In the genomic region with DNA sequence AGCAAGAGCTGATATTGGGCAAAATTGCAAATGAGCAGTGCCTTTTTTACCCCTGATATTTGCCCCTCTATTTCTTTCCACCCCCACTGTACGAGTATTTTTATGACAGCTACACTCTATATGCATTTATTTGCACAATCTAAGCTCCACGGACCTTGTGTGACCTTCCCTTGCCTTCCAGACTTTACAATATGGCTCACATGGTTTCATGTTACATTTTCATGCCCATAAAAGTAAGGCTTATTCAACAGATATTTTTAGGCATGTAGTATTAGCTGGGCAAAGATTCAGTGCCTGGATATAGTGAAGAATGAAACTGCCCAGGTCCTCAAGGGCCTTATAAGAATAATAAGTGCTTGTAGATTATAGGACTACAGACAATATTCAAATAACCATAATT, we compare ENCODE assay signal across 15 cellular contexts.
A peak's percentile ranks its signal among the peaks of the same experiment; 100 is the strongest.
DNase-seq lines count a peak whose midpoint lies in the region; FAIRE-seq and TF ChIP-seq lines count a peak whose summit lies in the region.
"Had no signal": no experiment of that assay in that cellular context is flagged by ENCODE, and none has a peak within 500 bp of the region (broad histone marks: within the 10 kb centered on the region; RNA-seq: fewer than 3 reads in every experiment).

No MANE protein-coding gene starts in this region.

- dilution Hi-C loops in mammary epithelial cell (cut with HindIII; ENCODE audit: low sequenced_read_pairs) = no loop called here

- in situ Hi-C loops in mammary epithelial cell (cut with MboI; ENCODE audit: low sequenced_read_pairs in 2 of 2) = no loop called here

- WGBS in mammary epithelial cell (ENCODE audit: low coverage, missing lambda C conversion rate) = 3% methylated on average over 2 of the region's 2 CpGs
- WGBS in smooth muscle cell (ENCODE audit: low lambda C conversion rate) = 27% methylated on average over 2 of the region's 2 CpGs

- H3K9ac ChIP-seq in mammary epithelial cell (ENCODE audit: insufficient read depth, low read length) (no peak overlapping the region), smooth muscle cell (ENCODE audit: low read depth) (no peak overlapping the region)
- H3K9ac ChIP-seq: BLaER1 treated with 17β-estradiol and CSF1 and Interleukin-3, amounts not matched to agents 10 nM and 100 nM had no signal

- no peaks in the 10 kb centered on the region for H3K27me3 Mint-ChIP-seq in MCF 10A (ENCODE audit: insufficient read depth, unreplicated experiment)

- H3K79me2 ChIP-seq in mammary epithelial cell (ENCODE audit: insufficient read depth, low read length) = no peaks in the 10 kb centered on the region
- H3K79me2 ChIP-seq in smooth muscle cell (ENCODE audit: low read depth) = no peaks in the 10 kb centered on the region

- H3K9me3 ChIP-seq in mammary epithelial cell (replicated peaks; ENCODE audit: insufficient read depth, low read length) (peaks cover 4% of the 10 kb centered on the region), smooth muscle cell (replicated peaks; ENCODE audit: low read depth) (no peaks in the 10 kb centered on the region)
- H3K9me3 ChIP-seq: BLaER1 treated with 17β-estradiol and CSF1 and Interleukin-3, amounts not matched to agents 10 nM and 100 nM had no signal

- no peaks in the 10 kb centered on the region for H3K36me3 Mint-ChIP-seq in MCF 10A (ENCODE audit: insufficient read depth, unreplicated experiment)
- H3K36me3 Mint-ChIP-seq: CD8-positive, alpha-beta T cell had no signal

- H3K27me3 ChIP-seq in mammary epithelial cell (ENCODE audit: insufficient read depth, low read length) = no peaks in the 10 kb centered on the region
- no peaks in the 10 kb centered on the region for H3K27me3 ChIP-seq in smooth muscle cell (ENCODE audit: low read depth)
- H3K27me3 ChIP-seq: BLaER1 treated with 17β-estradiol and CSF1 and Interleukin-3, amounts not matched to agents 10 nM and 100 nM had no signal

- POLR2A ChIA-PET in MCF 10A (lab: Yijun Ruan, JAX) = no interaction called here

- H3K36me3 ChIP-seq in mammary epithelial cell (ENCODE audit: insufficient read depth, low read length) = no peaks in the 10 kb centered on the region
- H3K36me3 ChIP-seq in smooth muscle cell (ENCODE audit: low read depth) = no peaks in the 10 kb centered on the region
- H3K36me3 ChIP-seq: BLaER1 treated with 17β-estradiol and CSF1 and Interleukin-3, amounts not matched to agents 10 nM and 100 nM had no signal

- TF ChIP-seq CTCF in MCF 10A (IDR thresholded peaks at IDR 0.05; ENCODE audit: unreplicated experiment) (no peak), mammary epithelial cell (conservative IDR thresholded peaks at IDR 0.05 in 1 of 2, IDR thresholded peaks at IDR 0.05 in 1 of 2; ENCODE audit: extremely low read depth in 1 of 2, insufficient read depth in 1 of 2, low read depth in 1 of 2, low read length in 2 of 2) (no peak), smooth muscle cell (IDR thresholded peaks at IDR 0.05; ENCODE audit: borderline replicate concordance, insufficient read depth, poor library complexity, severe bottlenecking) (no peak)

- H2AFZ ChIP-seq in mammary epithelial cell (ENCODE audit: low read depth, low read length) (no peak overlapping the region), smooth muscle cell (ENCODE audit: low read depth) (no peak overlapping the region)

- DNase-seq in MCF 10A (ENCODE audit: unreplicated experiment) (peak; percentile 14), mammary epithelial cell (no peak), NCI-H146 (lab: John Stamatoyannopoulos, UW) (peak; percentile 38), SHP77 (lab: John Stamatoyannopoulos, UW) (peak; percentile 61 to 69), smooth muscle cell (lab: John Stamatoyannopoulos, UW; ENCODE audit: unreplicated experiment) (no peak), GM19239 (ENCODE audit: insufficient read length, low spot score) (no peak), NK-92 (lab: John Stamatoyannopoulos, UW; ENCODE audit: unreplicated experiment) (no peak), DMS 273 (lab: John Stamatoyannopoulos, UW; ENCODE audit: unreplicated experiment) (no peak)
- DNase-seq: CD8-positive, alpha-beta T cell; DMS79 treated with DMSO at 0.1 percent for 48 hours; H9; NCI-H2029; SW 1271 had no signal

- FAIRE-seq in GM19239 (lab: Jason Lieb, UNC) = no peak
- FAIRE-seq: K562 had no signal

- H3K4me2 ChIP-seq in mammary epithelial cell (ENCODE audit: insufficient read depth, low read depth, low read length) (no peak overlapping the region), smooth muscle cell (peak overlapping the region; percentile 32)
- H3K4me2 ChIP-seq: BLaER1 treated with 17β-estradiol and CSF1 and Interleukin-3, amounts not matched to agents 10 nM and 100 nM had no signal

- H3K9me3 Mint-ChIP-seq in MCF 10A (ENCODE audit: unreplicated experiment) = no peaks in the 10 kb centered on the region
- H3K9me3 Mint-ChIP-seq: H9 had no signal

- H3K4me3 Mint-ChIP-seq in MCF 10A (ENCODE audit: unreplicated experiment) = no peak overlapping the region
- H3K4me3 Mint-ChIP-seq: CD8-positive, alpha-beta T cell; H9 had no signal

- BruUV-seq in MCF 10A (replicated peaks; lab: Mats Ljungman, UMichigan) (no TSS peak), mammary epithelial cell (replicated peaks; lab: Mats Ljungman, UMichigan) (no TSS peak)

- H3K4me1 ChIP-seq in mammary epithelial cell (ENCODE audit: insufficient read depth, low read length) (no peaks in the 10 kb centered on the region), smooth muscle cell (ENCODE audit: low read depth) (no peaks in the 10 kb centered on the region)

- H3K4me1 Mint-ChIP-seq in MCF 10A (ENCODE audit: insufficient read depth, unreplicated experiment) = peaks cover 14% of the 10 kb centered on the region
- H3K4me1 Mint-ChIP-seq: H9 had no signal

- CTCF ChIA-PET in MCF 10A (lab: Yijun Ruan, JAX) (no interaction called here), mammary epithelial cell (lab: Charles Lee; ENCODE audit: low non-redundant PET) (no interaction called here)

- H3K4me3 ChIP-seq in mammary epithelial cell (replicated peaks in 1 of 3; ENCODE audit: insufficient read depth in 1 of 3, low read depth in 2 of 3, low read length in 3 of 3) (no peak overlapping the region), smooth muscle cell (no peak overlapping the region)
- H3K4me3 ChIP-seq: BLaER1 treated with 17β-estradiol and CSF1 and Interleukin-3, amounts not matched to agents 10 nM and 100 nM; K562 had no signal

- no peaks in the 10 kb centered on the region for H4K20me1 ChIP-seq in mammary epithelial cell (ENCODE audit: insufficient read depth, low read length)
- H4K20me1 ChIP-seq in smooth muscle cell (ENCODE audit: low read depth) = no peaks in the 10 kb centered on the region
- H4K20me1 ChIP-seq: BLaER1 treated with 17β-estradiol and CSF1 and Interleukin-3, amounts not matched to agents 10 nM and 100 nM had no signal

- no peaks in the 10 kb centered on the region for H3F3A ChIP-seq in smooth muscle cell (ENCODE audit: low read depth)

- H3K27ac ChIP-seq in mammary epithelial cell (ENCODE audit: insufficient read depth, low read depth, low read length) = no peak overlapping the region
- H3K27ac ChIP-seq in smooth muscle cell (ENCODE audit: low read depth) = no peak overlapping the region
- H3K27ac ChIP-seq: BLaER1 treated with 17β-estradiol and CSF1 and Interleukin-3, amounts not matched to agents 10 nM and 100 nM had no signal

- intact Hi-C loops in MCF 10A (cut with micrococcal nuclease) = no loop called here
- intact Hi-C loops in mammary epithelial cell (cut with micrococcal nuclease) = no loop called here

- H3K27ac Mint-ChIP-seq in MCF 10A (ENCODE audit: low read depth, unreplicated experiment) = no peak overlapping the region
- H3K27ac Mint-ChIP-seq: CD8-positive, alpha-beta T cell had no signal

Comparison
In these comparisons a context has a peak if more than half of its experiments do, and no peak if none do; other contexts are left out.
1. DNase-seq: peak in MCF 10A (single experiment), NCI-H146 (single experiment) and SHP77 (2 of 2); none in mammary epithelial cell (single experiment), smooth muscle cell (single experiment), GM19239 (single experiment), NK-92 (single experiment) and DMS 273 (single experiment).